ENCODE assay signal across 15 cellular contexts in the genomic region with DNA sequence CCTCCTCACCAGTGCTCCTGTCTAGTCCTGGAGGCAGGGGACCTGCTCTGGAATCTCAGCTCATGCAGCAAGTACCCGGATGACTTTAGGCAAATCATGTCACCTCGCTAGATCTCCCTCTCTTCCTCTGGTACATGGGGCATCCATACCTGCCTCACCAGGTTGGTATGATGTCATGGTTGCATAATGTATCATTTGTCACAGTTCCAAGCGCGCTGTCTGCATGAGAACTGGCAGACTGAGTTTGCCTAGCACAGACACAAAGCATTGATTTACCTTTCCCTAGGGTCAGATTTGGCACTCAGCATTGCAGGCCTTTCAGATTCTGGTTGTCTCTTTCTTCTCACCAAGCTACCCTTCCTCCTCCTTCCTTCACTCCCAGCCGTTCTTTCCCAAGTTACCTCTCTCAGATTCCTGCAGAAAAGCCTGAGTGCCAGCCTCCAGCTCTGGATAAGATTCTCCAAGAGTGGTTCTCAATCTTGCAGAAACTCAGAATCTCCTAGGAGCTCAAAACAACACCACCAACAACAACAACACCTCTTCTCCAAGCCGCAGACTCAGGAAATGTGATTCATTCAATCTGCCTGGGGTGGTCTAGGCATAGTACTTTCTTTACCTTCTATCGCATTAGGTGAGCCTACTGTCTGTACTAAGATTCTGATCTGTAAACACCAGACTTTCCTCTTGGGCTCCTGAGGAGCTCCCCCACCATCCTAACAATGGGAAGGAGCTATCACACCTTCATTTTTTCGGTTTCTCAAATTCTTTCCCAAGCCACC. TPM values are rescaled to one million over a fixed set of nuclear protein-coding genes. Genes with fewer than 3 reads are reported as not detected.
DNase-seq lines count a peak whose midpoint lies in the region; ATAC-seq, FAIRE-seq and TF ChIP-seq lines count a peak whose summit lies in the region.
"Had no signal": no experiment of that assay in that cellular context is flagged by ENCODE, and none has a peak within 500 bp of the region (broad histone marks: within the 10 kb centered on the region; RNA-seq: fewer than 3 reads in every experiment).

No MANE protein-coding gene starts in this region.

- H3K9me3 ChIP-seq in CD8-positive, alpha-beta T cell (ENCODE audit: low read length): no peaks in the 10 kb centered on the region
- no peaks in the 10 kb centered on the region for H3K9me3 ChIP-seq in astrocyte (ENCODE audit: insufficient read depth, low read depth, low read length)

- no peak overlapping the region for H3K9ac ChIP-seq in astrocyte (ENCODE audit: low read length)

- no peaks in the 10 kb centered on the region for H3K36me3 ChIP-seq in CD8-positive, alpha-beta T cell (ENCODE audit: insufficient read depth, low read length)
- H3K36me3 ChIP-seq in astrocyte (ENCODE audit: insufficient read depth, low read length): no peaks in the 10 kb centered on the region

- no peak overlapping the region for H3K4me3 ChIP-seq in CD8-positive, alpha-beta T cell (ENCODE audit: low read depth, low read length)
- H3K4me3 ChIP-seq in astrocyte (ENCODE audit: insufficient read depth, low read depth, low read length): no peak overlapping the region

- no peaks in the 10 kb centered on the region for H3K36me3 Mint-ChIP-seq in CD8-positive, alpha-beta T cell
- H3K36me3 Mint-ChIP-seq in astrocyte (ENCODE audit: low read depth, unreplicated experiment): no peaks in the 10 kb centered on the region

- no peak for TF ChIP-seq CTCF in CD8-positive, alpha-beta T cell (IDR thresholded peaks at IDR 0.05)
- no peak for TF ChIP-seq CTCF in astrocyte (IDR thresholded peaks at IDR 0.05; ENCODE audit: insufficient read depth, low read depth, low read length)

- DNase-seq in CD8-positive, alpha-beta T cell: peak in 5 of 7 experiments; percentile 8 to 49 (median 26)
- DNase-seq in M059J (ENCODE audit: low read depth) (peak; percentile 87), astrocyte (ENCODE audit: low read depth) (no peak), lung microvascular endothelial cell (ENCODE audit: low read depth in 2 of 2) (peak; percentile 11 to 91), SIG-M5 treated with dmso at 0.1 percent for 504 hours (lab: John Stamatoyannopoulos, UW; ENCODE audit: unreplicated experiment) (no peak), NCI-H510A (lab: John Stamatoyannopoulos, UW) (no peak)
- DNase-seq: foreskin melanocyte; H9; NCI-H510A treated with DMSO at 0.1 percent for 48 hours; SHP77; stimulated activated naive CD4-positive, alpha-beta T cell had no signal

- no peak overlapping the region for H3K4me3 Mint-ChIP-seq in CD8-positive, alpha-beta T cell
- H3K4me3 Mint-ChIP-seq in astrocyte (ENCODE audit: unreplicated experiment): peak overlapping the region; percentile 1
- H3K4me3 Mint-ChIP-seq: H9 had no signal

- H3K9me3 Mint-ChIP-seq in CD8-positive, alpha-beta T cell: no peaks in the 10 kb centered on the region
- H3K9me3 Mint-ChIP-seq in astrocyte (ENCODE audit: unreplicated experiment): no peaks in the 10 kb centered on the region
- H3K9me3 Mint-ChIP-seq: H9 had no signal

- no peaks in the 10 kb centered on the region for H4K20me1 ChIP-seq in astrocyte (ENCODE audit: insufficient read depth, low read length)

- H3K4me1 Mint-ChIP-seq in CD8-positive, alpha-beta T cell (ENCODE audit: low read depth): peaks cover 9% of the 10 kb centered on the region
- peaks cover 27% of the 10 kb centered on the region for H3K4me1 Mint-ChIP-seq in astrocyte (ENCODE audit: low read depth, unreplicated experiment)

- H3K27ac ChIP-seq in CD8-positive, alpha-beta T cell (ENCODE audit: low read depth, low read length): no peak overlapping the region
- H3K27ac ChIP-seq in astrocyte (ENCODE audit: low read depth, low read length): no peak overlapping the region

- FAIRE-seq in astrocyte (lab: Jason Lieb, UNC): no peak
- FAIRE-seq: GM12892, islet of Langerhans had no signal

- peak; percentile 86 for ATAC-seq in CD8-positive, alpha-beta T cell
- no peak for ATAC-seq in HG02623 (IDR thresholded peaks at IDR 0.05; ENCODE audit: unreplicated experiment)
- ATAC-seq in HG03135 (IDR thresholded peaks at IDR 0.05; ENCODE audit: unreplicated experiment): no peak

- POLR2A ChIA-PET in CD8-positive, alpha-beta T cell (lab: Charles Lee): no interaction called here

- no peaks in the 10 kb centered on the region for H3K4me1 ChIP-seq in CD8-positive, alpha-beta T cell (ENCODE audit: insufficient read depth, low read length)
- peaks cover 7% of the 10 kb centered on the region for H3K4me1 ChIP-seq in astrocyte (ENCODE audit: insufficient read depth, low read length)

- H3K27me3 Mint-ChIP-seq in CD8-positive, alpha-beta T cell (ENCODE audit: low read depth): peaks cover 3% of the 10 kb centered on the region
- H3K27me3 Mint-ChIP-seq in astrocyte (ENCODE audit: low read depth, unreplicated experiment): peaks cover 17% of the 10 kb centered on the region

- intact Hi-C loops in CD8-positive, alpha-beta T cell (cut with DNase I, micrococcal nuclease): no loop called here

- CTCF ChIA-PET in CD8-positive, alpha-beta T cell (lab: Charles Lee): interaction anchor here (1.6 kb wide), 1 partner anchor 32 kb away, joined by 6 read pairs; no protein-coding TSS in a partner anchor

- H2AFZ ChIP-seq in astrocyte (ENCODE audit: low read depth, low read length): no peak overlapping the region

- H3K27me3 ChIP-seq in CD8-positive, alpha-beta T cell (ENCODE audit: insufficient read depth, low read length): no peaks in the 10 kb centered on the region
- peaks cover 2% of the 10 kb centered on the region for H3K27me3 ChIP-seq in astrocyte (ENCODE audit: insufficient read depth, low read length)

- H3K4me2 ChIP-seq in astrocyte (ENCODE audit: low read length): peak overlapping the region; percentile 23

- H3K79me2 ChIP-seq in astrocyte (ENCODE audit: insufficient read depth, low read length): no peaks in the 10 kb centered on the region

- peak overlapping the region; percentile 87 for H3K27ac Mint-ChIP-seq in CD8-positive, alpha-beta T cell
- H3K27ac Mint-ChIP-seq in astrocyte (ENCODE audit: unreplicated experiment): peak overlapping the region; percentile 70

RNA-seq across cellular contexts. Expression of a gene that starts 29.5 kb away (rescaled TPM):
- 10 to 100 TPM; 12.7 to 13.0 TPM for total RNA-seq in CD8-positive, alpha-beta T cell
- 0.22 and 2.6 TPM in 2 replicates for total RNA-seq in M059J (2014; rRNA removed; shearing (Covaris generic))
- total RNA-seq in astrocyte (6.0 and 7.6 TPM in 2 replicates), lung microvascular endothelial cell (93.1 and 227 TPM in 2 replicates)

RNA-seq across cellular contexts. Expression of a gene that starts 43.2 kb away (rescaled TPM):
- 10 to 100 TPM; 63.8 to 69.6 TPM for total RNA-seq in CD8-positive, alpha-beta T cell
- total RNA-seq in M059J (2014; rRNA removed; shearing (Covaris generic)): 47.5 and 70.7 TPM in 2 replicates
- total RNA-seq in astrocyte (32.3 and 38.4 TPM in 2 replicates), lung microvascular endothelial cell (48.6 and 54.6 TPM in 2 replicates)

Comparison
In these comparisons a context has a peak if more than half of its experiments do, and no peak if none do; other contexts are left out.
1. DNase-seq: peak in CD8-positive, alpha-beta T cell (5 of 7), M059J (single experiment) and lung microvascular endothelial cell (2 of 2); none in astrocyte (single experiment), SIG-M5 treated with dmso at 0.1 percent for 504 hours (single experiment) and NCI-H510A (single experiment).